Comparison of ENCODE assay signal across 16 cellular contexts in genomic region chr6:109243863-109244825, GRCh38.
A peak's percentile ranks its signal among the peaks of the same experiment; 100 is the strongest.
DNase-seq lines count a peak whose midpoint lies in the region; ATAC-seq and TF ChIP-seq lines count a peak whose summit lies in the region.
"Had no signal": no experiment of that assay in that cellular context is flagged by ENCODE, and none has a peak within 500 bp of the region (broad histone marks: within the 10 kb centered on the region; RNA-seq: fewer than 3 reads in every experiment).

No MANE protein-coding gene starts in this region.

- no TSS peak for BruUV-seq in PC-3 (replicated peaks; lab: Mats Ljungman, UMichigan)

- peak; percentile 35 for DNase-seq in activated CD8-positive, alpha-beta T cell treated with anti-CD3 and anti-CD28 coated beads, Interleukin-2, amount 10 ng/mL, durations not matched to agents 7 days and 5 days
- DNase-seq in activated CD8-positive, alpha-beta T cell treated with anti-CD3 and anti-CD28 coated beads for 36 hours, result no peak
- DNase-seq in PC-3, result no peak
- DNase-seq in endothelial cell (ENCODE audit: low spot score), result no peak
- DNase-seq in smooth muscle cell (lab: John Stamatoyannopoulos, UW; ENCODE audit: unreplicated experiment), result no peak
- no peak for DNase-seq in activated T-cell treated with anti-CD3 and anti-CD28 coated beads, Interleukin-2, amount 50 U/mL, for 24 hours
- no peak for DNase-seq in spleen
- DNase-seq: EL, H7, NCI-H1092 treated with DMSO at 0.1 percent for 48 hours, NCI-H1694, NCI-H345, SHP77 treated with DMSO at 0.1 percent for 48 hours had no signal

- H3K9ac ChIP-seq in PC-3 (ENCODE audit: low read length) (no peak overlapping the region), smooth muscle cell (ENCODE audit: low read depth) (no peak overlapping the region)
- H3K9ac ChIP-seq: BLaER1 treated with 17β-estradiol and CSF1 and Interleukin-3, amounts not matched to agents 10 nM and 100 nM had no signal

- H3K4me3 ChIP-seq in HEK293 (ENCODE audit: low read depth, low read length) (no peak overlapping the region), PC-3 (ENCODE audit: low read length) (no peak overlapping the region), smooth muscle cell (no peak overlapping the region), spleen (no peak overlapping the region)
- H3K4me3 ChIP-seq: BLaER1 treated with 17β-estradiol and CSF1 and Interleukin-3, amounts not matched to agents 10 nM and 100 nM had no signal

- WGBS in smooth muscle cell (ENCODE audit: low lambda C conversion rate), result 81% methylated on average over 7 of the region's 7 CpGs
- 66 to 78% (median 72%) methylated on average over 7 of the region's 7 CpGs for WGBS in spleen, 5 donors

- H3K36me3 ChIP-seq in HEK293 (ENCODE audit: control insufficient read depth in 2 of 2, insufficient read depth in 1 of 2, low read length in 2 of 2), result no peaks in the 10 kb centered on the region
- H3K36me3 ChIP-seq in PC-3 (ENCODE audit: low read depth, low read length), result no peaks in the 10 kb centered on the region
- H3K36me3 ChIP-seq in smooth muscle cell (ENCODE audit: low read depth), result no peaks in the 10 kb centered on the region
- H3K36me3 ChIP-seq in spleen, result no peaks in the 10 kb centered on the region
- H3K36me3 ChIP-seq: BLaER1 treated with 17β-estradiol and CSF1 and Interleukin-3, amounts not matched to agents 10 nM and 100 nM had no signal

- H3K9me3 ChIP-seq in HEK293 (ENCODE audit: control insufficient read depth, insufficient read depth, low read depth, low read length), result no peaks in the 10 kb centered on the region
- H3K9me3 ChIP-seq in PC-3 (ENCODE audit: low read length), result no peaks in the 10 kb centered on the region
- no peaks in the 10 kb centered on the region for H3K9me3 ChIP-seq in smooth muscle cell (replicated peaks; ENCODE audit: low read depth)
- no peaks in the 10 kb centered on the region for H3K9me3 ChIP-seq in spleen
- H3K9me3 ChIP-seq: BLaER1 treated with 17β-estradiol and CSF1 and Interleukin-3, amounts not matched to agents 10 nM and 100 nM had no signal

- H3K27ac Mint-ChIP-seq in activated CD8-positive, alpha-beta T cell treated with anti-CD3 and anti-CD28 coated beads, Interleukin-2, amount 10 ng/mL, durations not matched to agents 7 days and 5 days, result peak overlapping the region; percentile 78
- H3K27ac Mint-ChIP-seq in activated CD8-positive, alpha-beta T cell treated with anti-CD3 and anti-CD28 coated beads for 36 hours, result no peak overlapping the region
- H3K27ac Mint-ChIP-seq in endothelial cell (ENCODE audit: unreplicated experiment), result peak overlapping the region; percentile 64
- H3K27ac Mint-ChIP-seq in activated T-cell treated with anti-CD3 and anti-CD28 coated beads, Interleukin-2, amount 50 U/mL, for 24 hours, result no peak overlapping the region

- H3K27me3 Mint-ChIP-seq in activated CD8-positive, alpha-beta T cell treated with anti-CD3 and anti-CD28 coated beads, Interleukin-2, amount 10 ng/mL, durations not matched to agents 7 days and 5 days (ENCODE audit: low read depth), result peaks cover 5% of the 10 kb centered on the region
- no peaks in the 10 kb centered on the region for H3K27me3 Mint-ChIP-seq in activated CD8-positive, alpha-beta T cell treated with anti-CD3 and anti-CD28 coated beads for 36 hours
- peaks cover 4% of the 10 kb centered on the region for H3K27me3 Mint-ChIP-seq in endothelial cell (ENCODE audit: unreplicated experiment)
- H3K27me3 Mint-ChIP-seq in activated T-cell treated with anti-CD3 and anti-CD28 coated beads, Interleukin-2, amount 50 U/mL, for 24 hours, result no peaks in the 10 kb centered on the region
- H3K27me3 Mint-ChIP-seq: IgD-negative memory B cell had no signal

- no peaks in the 10 kb centered on the region for H3K27me3 ChIP-seq in PC-3 (ENCODE audit: low read length)
- no peaks in the 10 kb centered on the region for H3K27me3 ChIP-seq in smooth muscle cell (ENCODE audit: low read depth)
- no peaks in the 10 kb centered on the region for H3K27me3 ChIP-seq in spleen (replicated peaks in 1 of 7)
- H3K27me3 ChIP-seq: BLaER1 treated with 17β-estradiol and CSF1 and Interleukin-3, amounts not matched to agents 10 nM and 100 nM had no signal

- H4K20me1 ChIP-seq in PC-3 (ENCODE audit: low read length) (no peaks in the 10 kb centered on the region), smooth muscle cell (ENCODE audit: low read depth) (no peaks in the 10 kb centered on the region)
- H4K20me1 ChIP-seq: BLaER1 treated with 17β-estradiol and CSF1 and Interleukin-3, amounts not matched to agents 10 nM and 100 nM had no signal

- no peaks in the 10 kb centered on the region for H3K9me3 Mint-ChIP-seq in activated CD8-positive, alpha-beta T cell treated with anti-CD3 and anti-CD28 coated beads, Interleukin-2, amount 10 ng/mL, durations not matched to agents 7 days and 5 days (ENCODE audit: insufficient read depth)
- H3K9me3 Mint-ChIP-seq in activated CD8-positive, alpha-beta T cell treated with anti-CD3 and anti-CD28 coated beads for 36 hours, result no peaks in the 10 kb centered on the region
- H3K9me3 Mint-ChIP-seq in endothelial cell (ENCODE audit: unreplicated experiment), result no peaks in the 10 kb centered on the region
- H3K9me3 Mint-ChIP-seq in activated T-cell treated with anti-CD3 and anti-CD28 coated beads, Interleukin-2, amount 50 U/mL, for 24 hours, result no peaks in the 10 kb centered on the region
- H3K9me3 Mint-ChIP-seq: IgD-negative memory B cell had no signal

- H2AFZ ChIP-seq in PC-3 (ENCODE audit: low read length), result no peak overlapping the region
- H2AFZ ChIP-seq in smooth muscle cell (ENCODE audit: low read depth), result no peak overlapping the region

- peaks cover 4% of the 10 kb centered on the region for H3K36me3 Mint-ChIP-seq in activated CD8-positive, alpha-beta T cell treated with anti-CD3 and anti-CD28 coated beads, Interleukin-2, amount 10 ng/mL, durations not matched to agents 7 days and 5 days (ENCODE audit: low read depth)
- H3K36me3 Mint-ChIP-seq in activated CD8-positive, alpha-beta T cell treated with anti-CD3 and anti-CD28 coated beads for 36 hours (ENCODE audit: low read depth), result no peaks in the 10 kb centered on the region
- H3K36me3 Mint-ChIP-seq in endothelial cell (ENCODE audit: low read depth, unreplicated experiment), result no peaks in the 10 kb centered on the region
- H3K36me3 Mint-ChIP-seq in activated T-cell treated with anti-CD3 and anti-CD28 coated beads, Interleukin-2, amount 50 U/mL, for 24 hours (ENCODE audit: low read depth), result no peaks in the 10 kb centered on the region

- H3K4me3 Mint-ChIP-seq in activated CD8-positive, alpha-beta T cell treated with anti-CD3 and anti-CD28 coated beads, Interleukin-2, amount 10 ng/mL, durations not matched to agents 7 days and 5 days, result peak overlapping the region; percentile 28
- H3K4me3 Mint-ChIP-seq in activated CD8-positive, alpha-beta T cell treated with anti-CD3 and anti-CD28 coated beads for 36 hours, result no peak overlapping the region
- peak overlapping the region; percentile 1 for H3K4me3 Mint-ChIP-seq in endothelial cell (ENCODE audit: unreplicated experiment)
- no peak overlapping the region for H3K4me3 Mint-ChIP-seq in activated T-cell treated with anti-CD3 and anti-CD28 coated beads, Interleukin-2, amount 50 U/mL, for 24 hours
- H3K4me3 Mint-ChIP-seq: IgD-negative memory B cell had no signal

- peak; percentile 65 for ATAC-seq in activated CD8-positive, alpha-beta T cell treated with anti-CD3 and anti-CD28 coated beads, Interleukin-2, amount 10 ng/mL, durations not matched to agents 7 days and 5 days
- ATAC-seq in activated CD8-positive, alpha-beta T cell treated with anti-CD3 and anti-CD28 coated beads for 36 hours, result no peak
- no peak for ATAC-seq in PC-3

- H3K79me2 ChIP-seq in PC-3 (ENCODE audit: low read length) (no peaks in the 10 kb centered on the region), smooth muscle cell (ENCODE audit: low read depth) (no peaks in the 10 kb centered on the region)

- H3K27ac ChIP-seq in HEK293 (ENCODE audit: extremely low read depth, low read depth, low read length), result no peak overlapping the region
- H3K27ac ChIP-seq in PC-3 (ENCODE audit: low read length), result 0 out of 2 replicates have a peak overlapping the region, but pooled peaks have one; percentile 66
- H3K27ac ChIP-seq in smooth muscle cell (ENCODE audit: low read depth), result no peak overlapping the region
- H3K27ac ChIP-seq in spleen, result peak overlapping the region in 1 of 8 donors; percentile 33

- H3K4me1 Mint-ChIP-seq in activated CD8-positive, alpha-beta T cell treated with anti-CD3 and anti-CD28 coated beads, Interleukin-2, amount 10 ng/mL, durations not matched to agents 7 days and 5 days (ENCODE audit: low read depth), result peaks cover 29% of the 10 kb centered on the region
- peaks cover 7% of the 10 kb centered on the region for H3K4me1 Mint-ChIP-seq in activated CD8-positive, alpha-beta T cell treated with anti-CD3 and anti-CD28 coated beads for 36 hours (ENCODE audit: low read depth)
- H3K4me1 Mint-ChIP-seq in endothelial cell (ENCODE audit: unreplicated experiment), result peaks cover 34% of the 10 kb centered on the region
- peaks cover 12% of the 10 kb centered on the region for H3K4me1 Mint-ChIP-seq in activated T-cell treated with anti-CD3 and anti-CD28 coated beads, Interleukin-2, amount 50 U/mL, for 24 hours (ENCODE audit: low read depth)
- H3K4me1 Mint-ChIP-seq: IgD-negative memory B cell had no signal

- H3F3A ChIP-seq in PC-3 (ENCODE audit: low read length, unreplicated experiment), result no peaks in the 10 kb centered on the region
- no peaks in the 10 kb centered on the region for H3F3A ChIP-seq in smooth muscle cell (ENCODE audit: low read depth)

- H3K4me2 ChIP-seq in PC-3 (ENCODE audit: low read length) (no peak overlapping the region), smooth muscle cell (no peak overlapping the region)

- no peaks in the 10 kb centered on the region for H3K9me2 ChIP-seq in PC-3 (replicated peaks; ENCODE audit: low read length)

- CTCF ChIA-PET in activated CD8-positive, alpha-beta T cell treated with anti-CD3 and anti-CD28 coated beads, Interleukin-2, amount 10 ng/mL, durations not matched to agents 7 days and 5 days (lab: Charles Lee), result interaction anchor here (1.4 kb wide), 1 partner anchor 140 kb away, joined by 4 read pairs; no protein-coding TSS in a partner anchor
- CTCF ChIA-PET in activated CD8-positive, alpha-beta T cell treated with anti-CD3 and anti-CD28 coated beads for 36 hours (lab: Charles Lee), result no interaction called here
- CTCF ChIA-PET in HEK293 (lab: Yijun Ruan, JAX), result no interaction called here
- CTCF ChIA-PET in PC-3 (lab: Charles Lee), result no interaction called here

- peaks cover 4% of the 10 kb centered on the region; the same call in 1 of the 2 replicates for H3K4me1 ChIP-seq in HEK293 (ENCODE audit: control insufficient read depth, insufficient read depth, low read length)
- H3K4me1 ChIP-seq in PC-3 (ENCODE audit: insufficient read depth, low read length), result peaks cover 46% of the 10 kb centered on the region
- H3K4me1 ChIP-seq in smooth muscle cell (ENCODE audit: low read depth), result no peaks in the 10 kb centered on the region
- peaks cover 0 to 38% (median 12%) of the 10 kb centered on the region in 6 donors for H3K4me1 ChIP-seq in spleen

- intact Hi-C loops in activated CD8-positive, alpha-beta T cell treated with anti-CD3 and anti-CD28 coated beads for 36 hours (cut with micrococcal nuclease), result no loop called here
- intact Hi-C loops in PC-3 (cut with micrococcal nuclease), result no loop called here
- intact Hi-C loops in spleen (cut with DNase I; ENCODE audit: low total_unique reads), result no loop called here

- POLR2A ChIA-PET in activated CD8-positive, alpha-beta T cell treated with anti-CD3 and anti-CD28 coated beads, Interleukin-2, amount 10 ng/mL, durations not matched to agents 7 days and 5 days (lab: Charles Lee), result no interaction called here
- POLR2A ChIA-PET in activated CD8-positive, alpha-beta T cell treated with anti-CD3 and anti-CD28 coated beads for 36 hours (lab: Charles Lee), result interaction anchor here (0.6 kb wide), 2 partner anchors 204 to 446 kb away, joined by 3 read pairs; no protein-coding TSS in a partner anchor
- POLR2A ChIA-PET in HEK293 (lab: Yijun Ruan, JAX), result no interaction called here
- POLR2A ChIA-PET in PC-3 (lab: Charles Lee; ENCODE audit: unreplicated experiment), result no interaction called here

- TF ChIP-seq CTCF in activated CD8-positive, alpha-beta T cell treated with anti-CD3 and anti-CD28 coated beads for 36 hours (IDR thresholded peaks at IDR 0.05), result no peak
- TF ChIP-seq CTCF in HEK293 (tag by site-specific recombination; IDR thresholded peaks at IDR 0.05) (no peak), PC-3 (conservative IDR thresholded peaks at IDR 0.05; ENCODE audit: low read depth, low read length) (no peak), endothelial cell (IDR thresholded peaks at IDR 0.05; ENCODE audit: unreplicated experiment) (no peak), smooth muscle cell (IDR thresholded peaks at IDR 0.05; ENCODE audit: borderline replicate concordance, insufficient read depth, poor library complexity, severe bottlenecking) (no peak), spleen (IDR thresholded peaks at IDR 0.05 in 8 of 11, conservative IDR thresholded peaks at IDR 0.05 in 3 of 11) (no peak)

- TF ChIP-seq POLR2A in spleen (IDR thresholded peaks at IDR 0.05), result no peak

Comparison
In these comparisons a context has a peak if more than half of its experiments do, and no peak if none do; other contexts are left out.
1. H3K27ac Mint-ChIP-seq: peak in activated CD8-positive, alpha-beta T cell treated with anti-CD3 and anti-CD28 coated beads, Interleukin-2, amount 10 ng/mL, durations not matched to agents 7 days and 5 days (single experiment) and endothelial cell (single experiment); none in activated CD8-positive, alpha-beta T cell treated with anti-CD3 and anti-CD28 coated beads for 36 hours (single experiment) and activated T-cell treated with anti-CD3 and anti-CD28 coated beads, Interleukin-2, amount 50 U/mL, for 24 hours (single experiment).
2. H3K4me3 Mint-ChIP-seq: peak in activated CD8-positive, alpha-beta T cell treated with anti-CD3 and anti-CD28 coated beads, Interleukin-2, amount 10 ng/mL, durations not matched to agents 7 days and 5 days (single experiment) and endothelial cell (single experiment); none in activated CD8-positive, alpha-beta T cell treated with anti-CD3 and anti-CD28 coated beads for 36 hours (single experiment) and activated T-cell treated with anti-CD3 and anti-CD28 coated beads, Interleukin-2, amount 50 U/mL, for 24 hours (single experiment).